Comparison of ENCODE assay signal across 2 cellular contexts in genomic region chrX:130300010-130300282, GRCh38.
A peak's percentile ranks its signal among the peaks of the same experiment; 100 is the strongest.
TF ChIP-seq lines count a peak whose summit lies in the region.

No MANE protein-coding gene starts in this region.

TF ChIP-seq in IMR-90, 13 proteins besides CTCF, POLR2A, EP300 and RAD21:
- TF ChIP-seq FOS (IDR thresholded peaks at IDR 0.05; ENCODE audit: low read depth, low read length) (no peak), MXI1 (IDR thresholded peaks at IDR 0.05; ENCODE audit: borderline replicate concordance, low read depth, low read length) (no peak), ELK1 (IDR thresholded peaks at IDR 0.05; ENCODE audit: borderline replicate concordance, low read depth, low read length) (no peak), BHLHE40 (IDR thresholded peaks at IDR 0.05; ENCODE audit: low read depth, low read length) (no peak), MAFK (IDR thresholded peaks at IDR 0.05; ENCODE audit: low read depth, low read length) (no peak), MAZ (IDR thresholded peaks at IDR 0.05; ENCODE audit: borderline replicate concordance, low read depth, low read length) (no peak), RCOR1 (IDR thresholded peaks at IDR 0.05; ENCODE audit: insufficient replicate concordance, low read length) (no peak), CHD1 (IDR thresholded peaks at IDR 0.05; ENCODE audit: low read depth, low read length) (no peak), SMC3 (IDR thresholded peaks at IDR 0.05; ENCODE audit: low read depth, low read length) (no peak), CEBPB (IDR thresholded peaks at IDR 0.05; ENCODE audit: low read depth, low read length) (no peak), NFE2L2 (IDR thresholded peaks at IDR 0.05; ENCODE audit: low read depth, low read length) (no peak), RFX5 (IDR thresholded peaks at IDR 0.05; ENCODE audit: low read depth, low read length) (no peak)
- TF ChIP-seq, protein P1, sequence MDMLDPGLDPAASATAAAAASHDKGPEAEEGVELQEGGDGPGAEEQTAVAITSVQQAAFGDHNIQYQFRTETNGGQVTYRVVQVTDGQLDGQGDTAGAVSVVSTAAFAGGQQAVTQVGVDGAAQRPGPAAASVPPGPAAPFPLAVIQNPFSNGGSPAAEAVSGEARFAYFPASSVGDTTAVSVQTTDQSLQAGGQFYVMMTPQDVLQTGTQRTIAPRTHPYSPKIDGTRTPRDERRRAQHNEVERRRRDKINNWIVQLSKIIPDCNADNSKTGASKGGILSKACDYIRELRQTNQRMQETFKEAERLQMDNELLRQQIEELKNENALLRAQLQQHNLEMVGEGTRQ (IDR thresholded peaks at IDR 0.05; ENCODE audit: low read depth, low read length): no peak

TF ChIP-seq in K562, 482 proteins besides CTCF, POLR2A, EP300 and RAD21:
- 0 out of 2 replicates have a peak, but pooled peaks have one; percentile 3 for TF ChIP-seq GABPA (tag; conservative IDR thresholded peaks at IDR 0.05; ENCODE audit: low read depth)
- TF ChIP-seq ZNF695 (CRISPR knock-in tag; IDR thresholded peaks at IDR 0.05): no peak
